Comparison of ENCODE assay signal across 17 cellular contexts in genomic region chr21:30326390-30326789, GRCh38.
"Had no signal": no experiment of that assay in that cellular context is flagged by ENCODE, and none has a peak within 500 bp of the region (broad histone marks: within the 10 kb centered on the region; RNA-seq: fewer than 3 reads in every experiment).

No MANE protein-coding gene starts in this region.

- H3K27ac ChIP-seq: stomach, suprapubic skin, testis, thoracic aorta, thyroid gland, tibial artery, tibial nerve, transverse colon, upper lobe of left lung, upper lobe of right lung, uterus, vagina had no signal

- H3K4me3 ChIP-seq: stomach, suprapubic skin, testis, thoracic aorta, thyroid gland, tibial artery, tibial nerve, transverse colon, upper lobe of left lung, upper lobe of right lung, uterus, vagina had no signal

- H3K9me3 ChIP-seq: suprapubic skin, testis, thyroid gland, upper lobe of left lung, upper lobe of right lung, uterus, vagina had no signal

- H3K4me1 ChIP-seq: stomach, suprapubic skin, testis, thyroid gland, tibial nerve, transverse colon, upper lobe of left lung, upper lobe of right lung, uterus, vagina had no signal

- ATAC-seq: stimulated activated effector memory CD8-positive, alpha-beta T cell treated with anti-CD3 and anti-CD28 coated beads, Interleukin-12 subunit alpha, Interleukin-12 subunit beta, amount 100 ng/mL, for 72 hours; stimulated activated memory B cell treated with anti-CD40 and anti-IgM and Interleukin-4, amounts not matched to agents 10 μg/mL and 1 μg/mL and 100 μg/mL, for 72 hours; stimulated activated naive B cell treated with anti-CD40 and anti-IgM and Interleukin-4, amounts not matched to agents 10 μg/mL and 1 μg/mL and 100 μg/mL, for 72 hours; stimulated activated naive CD8-positive, alpha-beta T cell treated with anti-CD3 and anti-CD28 coated beads, Interleukin-15, amount 100 ng/mL, for 72 hours; stimulated activated naive CD8-positive, alpha-beta T cell treated with anti-CD3 and anti-CD28 coated beads, Interleukin-15, Interleukin-2, amounts not matched to agents 100 U/mL and 50 U/mL, for 24 hours; upper lobe of right lung had no signal

- H3K36me3 ChIP-seq: stomach, suprapubic skin, thoracic aorta, thyroid gland, tibial artery, tibial nerve, transverse colon, upper lobe of left lung, upper lobe of right lung, uterus, vagina had no signal
